ENCODE assay signal across 24 cellular contexts in genomic region chr3:167983583-167983982, GRCh38.
DNase-seq lines count a peak whose midpoint lies in the region; FAIRE-seq lines count a peak whose summit lies in the region.
"Had no signal": no experiment of that assay in that cellular context is flagged by ENCODE, and none has a peak within 500 bp of the region (broad histone marks: within the 10 kb centered on the region; RNA-seq: fewer than 3 reads in every experiment).

No MANE protein-coding gene starts in this region.

- peak; percentile 39 for DNase-seq in DMS53 (lab: John Stamatoyannopoulos, UW)
- DNase-seq in DMS53 treated with DMSO at 0.1 percent for 48 hours (lab: John Stamatoyannopoulos, UW; ENCODE audit: unreplicated experiment), result no peak
- DNase-seq in NCI-H2171 treated with DMSO at 0.1 percent for 48 hours (lab: John Stamatoyannopoulos, UW), result peak; percentile 31
- no peak for DNase-seq in NCI-H2171 (lab: John Stamatoyannopoulos, UW)
- peak; percentile 68 for DNase-seq in NCI-H69 (lab: John Stamatoyannopoulos, UW)
- peak; percentile 17 for DNase-seq in small intestine
- DNase-seq in UCSD-AML1 (lab: John Stamatoyannopoulos, UW; ENCODE audit: unreplicated experiment), result no peak
- no peak for DNase-seq in activated effector memory CD4-positive, alpha-beta T cell treated with anti-CD3 and anti-CD28 coated beads, Interleukin-2, amount 50 U/mL, for 16 hours
- DNase-seq: 8988T; ACHN; AML-193; BE2C; CD4-positive, CD25-positive, alpha-beta regulatory T cell; CD8-positive, alpha-beta T cell; DMS153; DMS79 treated with DMSO at 0.1 percent for 48 hours; GF-D8; H9 had no signal

- no peaks in the 10 kb centered on the region for H3K36me3 ChIP-seq in small intestine (ENCODE audit: control insufficient read depth in 2 of 2, insufficient read depth in 2 of 2, low read length in 2 of 2)
- H3K36me3 ChIP-seq: BE2C had no signal

- no peaks in the 10 kb centered on the region for H3K4me1 ChIP-seq in small intestine (ENCODE audit: control insufficient read depth in 2 of 2, insufficient read depth in 1 of 2, low read depth in 1 of 2, low read length in 1 of 2)
- H3K4me1 ChIP-seq: A549, BE2C had no signal

- no peak overlapping the region for H3K27ac ChIP-seq in small intestine (ENCODE audit: low read depth in 1 of 2, low read length in 1 of 2)
- H3K27ac ChIP-seq: A549, C4-2B had no signal

- H3K9me3 ChIP-seq in small intestine (ENCODE audit: control insufficient read depth, low read depth), result no peaks in the 10 kb centered on the region
- H3K9me3 ChIP-seq: A549, BE2C had no signal

- no peak for FAIRE-seq in small intestine (lab: Jason Lieb, UNC)
- FAIRE-seq: A549, D721Med, GM12891, GM18507 had no signal

- no peaks in the 10 kb centered on the region for H3K27me3 ChIP-seq in small intestine (ENCODE audit: control insufficient read depth in 2 of 2, insufficient read depth in 2 of 2, low read length in 2 of 2)

- WGBS in small intestine, 3 donors, result 57 to 64% (median 61%) methylated on average over 2 of the region's 2 CpGs

- H3K4me3 ChIP-seq in small intestine (ENCODE audit: low read depth in 1 of 2, low read length in 2 of 2), result no peak overlapping the region
- H3K4me3 ChIP-seq: A549, GM23338 had no signal

Comparison
In these comparisons a context has a peak if more than half of its experiments do, and no peak if none do; other contexts are left out.
1. DNase-seq: peak in DMS53 (single experiment), NCI-H2171 treated with DMSO at 0.1 percent for 48 hours (single experiment), NCI-H69 (single experiment) and small intestine (single experiment); none in DMS53 treated with DMSO at 0.1 percent for 48 hours (single experiment), NCI-H2171 (single experiment), UCSD-AML1 (single experiment) and activated effector memory CD4-positive, alpha-beta T cell treated with anti-CD3 and anti-CD28 coated beads, Interleukin-2, amount 50 U/mL, for 16 hours (single experiment).